In genomic region chr3:51681453-51681852, GRCh38 we compare ENCODE assay signal across 9 cellular contexts. TPM values are rescaled to one million over a fixed set of nuclear protein-coding genes. Genes with fewer than 3 reads are reported as not detected.
DNase-seq lines count a peak whose midpoint lies in the region; ATAC-seq and TF ChIP-seq lines count a peak whose summit lies in the region.
"Had no signal": no experiment of that assay in that cellular context is flagged by ENCODE, and none has a peak within 500 bp of the region (broad histone marks: within the 10 kb centered on the region; RNA-seq: fewer than 3 reads in every experiment).

No MANE protein-coding gene starts in this region.

- peaks cover 51% of the 10 kb centered on the region for H3K4me1 ChIP-seq in lower lobe of right lung
- H3K4me1 ChIP-seq: body of pancreas had no signal

- TF ChIP-seq CTCF in lower lobe of right lung (IDR thresholded peaks at IDR 0.05) = no peak

- peaks cover 37% of the 10 kb centered on the region for H3K36me3 ChIP-seq in lower lobe of right lung

- no peaks in the 10 kb centered on the region for H3K9me3 ChIP-seq in lower lobe of right lung
- H3K9me3 ChIP-seq: body of pancreas had no signal

- peaks cover 98% of the 10 kb centered on the region for H3K4me1 Mint-ChIP-seq in activated naive CD4-positive, alpha-beta T cell treated with anti-CD3 and anti-CD28 coated beads, Interleukin-2, amount 10 ng/mL, durations not matched to agents 7 days and 5 days

- no peaks in the 10 kb centered on the region for H3K9me3 Mint-ChIP-seq in activated naive CD4-positive, alpha-beta T cell treated with anti-CD3 and anti-CD28 coated beads, Interleukin-2, amount 10 ng/mL, durations not matched to agents 7 days and 5 days

- peaks cover 64% of the 10 kb centered on the region for H3K36me3 Mint-ChIP-seq in activated naive CD4-positive, alpha-beta T cell treated with anti-CD3 and anti-CD28 coated beads, Interleukin-2, amount 10 ng/mL, durations not matched to agents 7 days and 5 days

- DNase-seq in ELR (ENCODE audit: low read depth) = peak; percentile 47
- DNase-seq in NOMO-1 treated with dmso at 0.1 percent for 144 hours (lab: John Stamatoyannopoulos, UW; ENCODE audit: unreplicated experiment) = peak; percentile 62
- peak; percentile 79 for DNase-seq in activated naive CD4-positive, alpha-beta T cell treated with anti-CD3 and anti-CD28 coated beads, Interleukin-2, amount 10 ng/mL, durations not matched to agents 7 days and 5 days
- DNase-seq in lower lobe of right lung = peak; percentile 64
- DNase-seq in germinal center (ENCODE audit: low spot score) = no peak

- H3K27ac ChIP-seq in lower lobe of right lung = peak overlapping the region; percentile 53
- H3K27ac ChIP-seq: body of pancreas had no signal

- CTCF ChIA-PET in activated naive CD4-positive, alpha-beta T cell treated with anti-CD3 and anti-CD28 coated beads, Interleukin-2, amount 10 ng/mL, durations not matched to agents 7 days and 5 days (lab: Charles Lee) = interaction anchor here (0.8 to 6.1 kb wide), 16 partner anchors 10 to 294 kb away, joined by 3 to 123 read pairs (median 7); partner anchors contain the start of genes DCAF1, RBM15B and TEX264

- H3K4me3 ChIP-seq in lower lobe of right lung = no peak overlapping the region
- H3K4me3 ChIP-seq: body of pancreas had no signal

- H3K4me3 Mint-ChIP-seq in activated naive CD4-positive, alpha-beta T cell treated with anti-CD3 and anti-CD28 coated beads, Interleukin-2, amount 10 ng/mL, durations not matched to agents 7 days and 5 days = peak overlapping the region; percentile 52

- ATAC-seq in lower lobe of right lung = peak; percentile 71 to 75
- ATAC-seq in HG03175 (IDR thresholded peaks at IDR 0.05; ENCODE audit: unreplicated experiment) = no peak
- ATAC-seq in HG02840 (IDR thresholded peaks at IDR 0.05; ENCODE audit: low FRiP score, unreplicated experiment) = no peak
- no peak for ATAC-seq in HG02610 (IDR thresholded peaks at IDR 0.05; ENCODE audit: unreplicated experiment)

- intact Hi-C loops in lower lobe of right lung (cut with DNase I) = no loop called here

- no peaks in the 10 kb centered on the region for H3K27me3 Mint-ChIP-seq in activated naive CD4-positive, alpha-beta T cell treated with anti-CD3 and anti-CD28 coated beads, Interleukin-2, amount 10 ng/mL, durations not matched to agents 7 days and 5 days

- peak overlapping the region; percentile 86 for H3K27ac Mint-ChIP-seq in activated naive CD4-positive, alpha-beta T cell treated with anti-CD3 and anti-CD28 coated beads, Interleukin-2, amount 10 ng/mL, durations not matched to agents 7 days and 5 days

- no peaks in the 10 kb centered on the region for H3K27me3 ChIP-seq in lower lobe of right lung (ENCODE audit: low read depth)
- H3K27me3 ChIP-seq: body of pancreas had no signal

RNA-seq across cellular contexts. Expression of gene TEX264, which starts 10.4 kb away (rescaled TPM):
- total RNA-seq in lower lobe of right lung = 43.5 TPM

RNA-seq across cellular contexts. Expression of gene GRM2, which starts 25.4 kb away (rescaled TPM):
- 0.15 TPM for total RNA-seq in lower lobe of right lung

Comparison
In these comparisons a context has a peak if more than half of its experiments do, and no peak if none do; other contexts are left out.
1. ATAC-seq: peak in lower lobe of right lung (2 of 2); none in HG03175 (single experiment), HG02840 (single experiment) and HG02610 (single experiment).